1 cellular context compared by ENCODE assay signal in the genomic region with DNA sequence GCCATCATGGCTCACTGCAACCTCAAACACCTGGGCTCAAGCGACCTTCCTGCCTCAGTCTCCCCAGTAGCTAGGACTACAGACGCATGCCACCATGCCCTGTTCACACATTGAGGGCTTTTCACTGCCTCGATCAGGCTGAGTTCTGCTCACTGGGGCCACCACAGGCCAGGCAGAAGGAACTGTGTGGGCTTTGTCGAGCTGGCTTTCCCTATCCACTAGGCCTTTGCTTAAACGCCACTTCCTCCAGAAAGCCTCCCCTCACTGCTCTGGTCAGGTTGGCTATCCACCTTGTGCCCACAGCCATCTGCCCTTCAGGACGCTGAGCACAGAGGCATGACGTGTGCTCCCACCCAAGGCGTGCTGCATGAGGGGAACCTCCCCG.
TF ChIP-seq lines count a peak whose summit lies in the region.

No MANE protein-coding gene starts in this region.

TF ChIP-seq in GM23338, 12 proteins besides CTCF, POLR2A, EP300 and RAD21 (continued from another document):
- TF ChIP-seq NANOG (IDR thresholded peaks at IDR 0.05; ENCODE audit: borderline replicate concordance) = no peak
- no peak for TF ChIP-seq EZH2phosphoT487 (IDR thresholded peaks at IDR 0.05; ENCODE audit: unreplicated experiment)
- TF ChIP-seq JUNB (IDR thresholded peaks at IDR 0.05; ENCODE audit: unreplicated experiment) = no peak
TF ChIP-seq in GM23338: peak in this region for 0.
